In the genomic region with DNA sequence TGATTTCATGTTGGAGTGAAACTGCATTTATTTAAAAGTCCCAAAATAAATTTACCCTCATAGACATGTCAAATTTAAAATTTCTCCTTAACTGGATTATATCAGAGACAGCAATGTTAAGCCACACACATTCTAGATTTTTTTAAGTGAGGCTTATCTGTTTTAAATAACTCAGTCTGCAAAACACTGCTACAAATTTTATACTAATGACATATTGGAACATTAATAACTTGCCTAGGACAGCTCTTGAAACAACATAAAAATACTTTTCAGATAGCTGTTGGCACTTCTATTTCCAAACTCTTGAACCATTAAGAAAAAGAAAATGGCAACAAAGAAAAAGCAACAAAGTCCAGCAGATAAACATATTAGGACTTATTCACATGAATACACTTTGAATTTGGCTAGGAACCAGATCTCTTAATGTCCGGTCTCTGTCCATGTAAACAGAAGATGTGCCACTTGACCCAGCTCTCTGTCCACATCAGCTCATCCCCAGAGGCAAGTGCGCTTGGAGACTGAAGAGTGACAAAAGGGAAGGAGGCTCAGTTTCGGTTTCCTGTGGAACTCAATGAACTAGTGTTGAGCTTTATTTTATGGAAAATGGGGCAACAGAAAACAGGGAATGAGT, we compare ENCODE assay signal across 16 cellular contexts.
DNase-seq lines count a peak whose midpoint lies in the region; ATAC-seq and TF ChIP-seq lines count a peak whose summit lies in the region.
"Had no signal": no experiment of that assay in that cellular context is flagged by ENCODE, and none has a peak within 500 bp of the region (broad histone marks: within the 10 kb centered on the region; RNA-seq: fewer than 3 reads in every experiment).

No MANE protein-coding gene starts in this region.

- H3K4ac ChIP-seq in mesenchymal stem cell (ENCODE audit: low read depth in 1 of 2, low read length in 2 of 2), result no peak overlapping the region

- peaks cover 41% of the 10 kb centered on the region for H3K9me3 ChIP-seq in mesenchymal stem cell (ENCODE audit: control insufficient read depth, low read length)
- H3K9me3 ChIP-seq in aorta (ENCODE audit: control insufficient read depth, low read length), result no peaks in the 10 kb centered on the region

- DNase-seq in Right ventricle myocardium superior, result no peak
- no peak for DNase-seq in cardiac septum (ENCODE audit: low spot score)
- DNase-seq in coronary artery (ENCODE audit: low spot score), result no peak
- DNase-seq in mesenchymal stem cell, result peak; percentile 7
- no peak for DNase-seq in aorta
- no peak for DNase-seq in HPDE6-E6E7 (ENCODE audit: extremely low spot score)
- DNase-seq in dorsolateral prefrontal cortex, result no peak
- no peak for DNase-seq in NCI-H146 treated with DMSO at 0.1 percent for 48 hours (lab: John Stamatoyannopoulos, UW; ENCODE audit: unreplicated experiment)
- DNase-seq: C1 segment of cervical spinal cord, DMS 273 treated with DMSO at 0.1 percent for 48 hours, H7, Kasumi-1, NCI-H1048, NCI-H1694, NCI-H446 treated with DMSO at 0.1 percent for 48 hours, SK-N-SH had no signal

- H2AFZ ChIP-seq in mesenchymal stem cell (ENCODE audit: low read depth, low read length), result no peak overlapping the region

- H2BK120ac ChIP-seq in mesenchymal stem cell (ENCODE audit: low read depth, low read length), result no peak overlapping the region

- no peak overlapping the region for H2BK12ac ChIP-seq in mesenchymal stem cell (ENCODE audit: low read length in 2 of 2)

- no peak overlapping the region for H4K8ac ChIP-seq in mesenchymal stem cell (ENCODE audit: low read length)

- H3K23ac ChIP-seq in mesenchymal stem cell (ENCODE audit: low read length in 2 of 2), result no peak overlapping the region

- ATAC-seq in Right ventricle myocardium superior (ENCODE audit: poor library complexity), result peak; percentile 36
- peak; percentile 72 for ATAC-seq in aorta (ENCODE audit: low FRiP score)

- H3K4me3 ChIP-seq in coronary artery (peak overlapping the region; percentile 33), mesenchymal stem cell (ENCODE audit: insufficient read depth in 1 of 2, low read depth in 1 of 2, low read length in 2 of 2) (no peak overlapping the region), aorta (ENCODE audit: low read length in 2 of 2) (peak overlapping the region in 1 of 2 donors; percentile 34), dorsolateral prefrontal cortex (no peak overlapping the region)

- H2BK5ac ChIP-seq in mesenchymal stem cell (ENCODE audit: low read depth, low read length, poor library complexity, severe bottlenecking), result no peak overlapping the region

- H3K27ac ChIP-seq in coronary artery (peak overlapping the region; percentile 0 to 63), mesenchymal stem cell (ENCODE audit: low read length, poor library complexity, severe bottlenecking) (no peak overlapping the region), aorta (ENCODE audit: low read depth in 1 of 2, low read length in 2 of 2) (peak overlapping the region; percentile 57 to 69), dorsolateral prefrontal cortex (no peak overlapping the region)

- H3K27me3 ChIP-seq in mesenchymal stem cell (ENCODE audit: control insufficient read depth in 1 of 2, insufficient read depth in 1 of 2, low read length in 2 of 2), result no peaks in the 10 kb centered on the region
- H3K27me3 ChIP-seq in aorta (ENCODE audit: control insufficient read depth in 1 of 2, insufficient read depth in 2 of 2, low read length in 1 of 2), result no peaks in the 10 kb centered on the region
- H3K27me3 ChIP-seq in dorsolateral prefrontal cortex, result no peaks in the 10 kb centered on the region

- H3K4me1 ChIP-seq in mesenchymal stem cell (ENCODE audit: control insufficient read depth, insufficient read depth, low read depth, low read length), result no peaks in the 10 kb centered on the region
- peaks cover 2 to 3% of the 10 kb centered on the region in 2 donors for H3K4me1 ChIP-seq in aorta (ENCODE audit: control insufficient read depth in 1 of 2, insufficient read depth in 2 of 2, low read length in 2 of 2)

- no peak overlapping the region for H3K18ac ChIP-seq in mesenchymal stem cell (ENCODE audit: low read depth in 1 of 2, low read length in 2 of 2)

- no peaks in the 10 kb centered on the region for H3K79me1 ChIP-seq in mesenchymal stem cell (replicated peaks; ENCODE audit: low read length, poor library complexity, severe bottlenecking)

- H3K9ac ChIP-seq in mesenchymal stem cell (ENCODE audit: low read length), result no peak overlapping the region
- H3K9ac ChIP-seq: SK-N-SH had no signal

- H3K4me2 ChIP-seq in mesenchymal stem cell (ENCODE audit: low read length, poor library complexity, severe bottlenecking), result no peak overlapping the region
- H3K4me2 ChIP-seq: SK-N-SH had no signal

- H2AK5ac ChIP-seq in mesenchymal stem cell (ENCODE audit: low read length, severe bottlenecking), result no peak overlapping the region

- no peak overlapping the region for H4K91ac ChIP-seq in mesenchymal stem cell (ENCODE audit: low read length)

- no peak overlapping the region for H3K14ac ChIP-seq in mesenchymal stem cell (ENCODE audit: low read length in 2 of 2)

- H3K36me3 ChIP-seq in mesenchymal stem cell (ENCODE audit: control insufficient read depth in 1 of 2, insufficient read depth in 2 of 2, low read depth in 1 of 2, low read length in 2 of 2), result no peaks in the 10 kb centered on the region
- H3K36me3 ChIP-seq in aorta (ENCODE audit: control insufficient read depth in 1 of 2, insufficient read depth in 2 of 2, low read length in 1 of 2), result no peaks in the 10 kb centered on the region

- intact Hi-C loops in Right ventricle myocardium superior (cut with DNase I), result no loop called here
- intact Hi-C loops in cardiac septum (cut with DNase I), result no loop called here
- intact Hi-C loops in aorta (cut with DNase I), result no loop called here
- intact Hi-C loops in dorsolateral prefrontal cortex (cut with DNase I), result no loop called here

- WGBS in mesenchymal stem cell, result 55% methylated on average over 3 of the region's 3 CpGs
- WGBS in aorta, 2 donors, result 11 to 20% methylated on average over 3 of the region's 3 CpGs

- H2BK15ac ChIP-seq in mesenchymal stem cell (ENCODE audit: low read depth, poor library complexity, severe bottlenecking), result no peak overlapping the region

- TF ChIP-seq CTCF in coronary artery (IDR thresholded peaks at IDR 0.05) (no peak), dorsolateral prefrontal cortex (IDR thresholded peaks at IDR 0.05 in 54 of 56, conservative IDR thresholded peaks at IDR 0.05 in 2 of 56; ENCODE audit: low read depth in 1 of 56, partially characterized antibody in 56 of 56) (no peak)

Comparison
In these comparisons a context has a peak if more than half of its experiments do, and no peak if none do; other contexts are left out.
1. H3K27ac ChIP-seq: peak in coronary artery (2 of 2) and aorta (2 of 2); none in mesenchymal stem cell (single experiment) and dorsolateral prefrontal cortex (0 of 59).